ENCODE assay signal across 1 cellular context in genomic region chr19:17214531-17215124, GRCh38.
TF ChIP-seq lines count a peak whose summit lies in the region.

No MANE protein-coding gene starts in this region.

TF ChIP-seq in K562, 482 proteins besides CTCF, POLR2A, EP300 and RAD21:
- TF ChIP-seq ZBTB34 (CRISPR knock-in tag; IDR thresholded peaks at IDR 0.05), result no peak
- TF ChIP-seq AFF4 (CRISPR knock-in tag; IDR thresholded peaks at IDR 0.05), result 0 out of 2 replicates have a peak, but pooled peaks have one; percentile 6
- no peak for TF ChIP-seq GATAD2B (IDR thresholded peaks at IDR 0.05; ENCODE audit: borderline replicate concordance)
- no peak for TF ChIP-seq RB1 (IDR thresholded peaks at IDR 0.05; ENCODE audit: low read depth)
- 0 out of 2 replicates have a peak, but pooled peaks have one; percentile 31 for TF ChIP-seq ZNF592 (IDR thresholded peaks at IDR 0.05)
- no peak for TF ChIP-seq VEZF1 (CRISPR knock-in tag; IDR thresholded peaks at IDR 0.05)
- TF ChIP-seq DPF2 (IDR thresholded peaks at IDR 0.05), result 0 out of 2 replicates have a peak, but pooled peaks have one; percentile 10
- no peak for TF ChIP-seq TSC22D4 (tag; IDR thresholded peaks at IDR 0.05)
- TF ChIP-seq L3MBTL2 (IDR thresholded peaks at IDR 0.05), result 0 out of 2 replicates have a peak, but pooled peaks have one; percentile 36
